Comparison of ENCODE assay signal across 1 cellular context in the genomic region with DNA sequence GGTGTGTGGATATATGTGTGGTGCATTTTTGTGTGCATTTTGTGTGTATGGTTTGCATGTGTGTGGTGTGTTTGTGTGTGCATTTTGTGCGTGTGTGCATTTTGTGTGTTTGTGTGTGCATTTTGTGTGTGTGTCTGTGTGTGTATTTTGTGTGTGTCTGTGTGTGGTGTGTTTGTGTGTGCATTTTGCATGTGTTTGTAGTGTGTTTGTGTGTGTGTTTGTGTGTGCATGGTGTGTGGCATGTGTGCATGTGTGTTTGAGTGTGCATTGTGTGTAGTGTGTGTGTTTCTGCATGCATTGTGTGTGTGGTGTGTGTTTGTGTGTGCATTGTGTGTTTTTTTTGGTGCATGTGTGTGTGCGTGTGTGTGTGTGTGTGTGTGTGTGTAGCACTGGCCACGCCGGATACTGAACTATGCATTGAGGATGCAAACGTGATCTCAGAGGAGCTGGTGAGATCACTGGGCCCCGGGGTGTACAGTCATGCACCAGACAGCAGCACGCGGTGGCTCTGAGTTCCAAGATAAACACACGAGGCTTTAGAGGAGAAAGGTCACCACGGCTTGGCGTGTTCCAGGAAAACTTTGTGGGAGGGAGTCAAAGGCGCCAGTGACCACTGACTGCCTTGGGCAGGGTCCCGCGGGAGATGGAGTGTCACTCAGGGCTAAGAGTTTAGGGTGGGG.
A peak's percentile ranks its signal among the peaks of the same experiment; 100 is the strongest.
TF ChIP-seq lines count a peak whose summit lies in the region.

No MANE protein-coding gene starts in this region.

TF ChIP-seq in HepG2, 621 proteins besides CTCF, POLR2A, EP300 and RAD21 (continued from another document and continues in another):
- TF ChIP-seq, protein P1, sequence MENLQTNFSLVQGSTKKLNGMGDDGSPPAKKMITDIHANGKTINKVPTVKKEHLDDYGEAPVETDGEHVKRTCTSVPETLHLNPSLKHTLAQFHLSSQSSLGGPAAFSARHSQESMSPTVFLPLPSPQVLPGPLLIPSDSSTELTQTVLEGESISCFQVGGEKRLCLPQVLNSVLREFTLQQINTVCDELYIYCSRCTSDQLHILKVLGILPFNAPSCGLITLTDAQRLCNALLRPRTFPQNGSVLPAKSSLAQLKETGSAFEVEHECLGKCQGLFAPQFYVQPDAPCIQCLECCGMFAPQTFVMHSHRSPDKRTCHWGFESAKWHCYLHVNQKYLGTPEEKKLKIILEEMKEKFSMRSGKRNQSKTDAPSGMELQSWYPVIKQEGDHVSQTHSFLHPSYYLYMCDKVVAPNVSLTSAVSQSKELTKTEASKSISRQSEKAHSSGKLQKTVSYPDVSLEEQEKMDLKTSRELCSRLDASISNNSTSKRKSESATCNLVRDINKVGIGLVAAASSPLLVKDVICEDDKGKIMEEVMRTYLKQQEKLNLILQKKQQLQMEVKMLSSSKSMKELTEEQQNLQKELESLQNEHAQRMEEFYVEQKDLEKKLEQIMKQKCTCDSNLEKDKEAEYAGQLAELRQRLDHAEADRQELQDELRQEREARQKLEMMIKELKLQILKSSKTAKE (CRISPR knock-in tag; IDR thresholded peaks at IDR 0.05; ENCODE audit: borderline replicate concordance), result peak; percentile 60
- TF ChIP-seq STAG1 (CRISPR knock-in tag; IDR thresholded peaks at IDR 0.05) (peak; percentile 6; the same call in 1 of the 2 replicates), TMF1 (CRISPR knock-in tag; IDR thresholded peaks at IDR 0.05; ENCODE audit: low read depth) (no peak), NR2F2 (IDR thresholded peaks at IDR 0.05; ENCODE audit: borderline replicate concordance, low read depth) (peak; percentile 49), ZMYM4 (CRISPR knock-in tag; IDR thresholded peaks at IDR 0.05) (peak; percentile 45; the same call in 1 of the 2 replicates), TAF15 (IDR thresholded peaks at IDR 0.05; ENCODE audit: low read depth, low read length, poor library complexity, severe bottlenecking) (no peak), NR2F6 (IDR thresholded peaks at IDR 0.05) (peak; percentile 74), NR2F6 (CRISPR knock-in tag; IDR thresholded peaks at IDR 0.05) (peak; percentile 79), CAMTA2 (CRISPR knock-in tag; IDR thresholded peaks at IDR 0.05; ENCODE audit: borderline replicate concordance) (no peak), ATM (IDR thresholded peaks at IDR 0.05; ENCODE audit: borderline replicate concordance) (no peak), PPARG (CRISPR knock-in tag; conservative IDR thresholded peaks at IDR 0.05) (peak; percentile 97), SRY (CRISPR knock-in tag; IDR thresholded peaks at IDR 0.05) (peak; percentile 92), ARNT (IDR thresholded peaks at IDR 0.05) (0 out of 2 replicates have a peak, but pooled peaks have one; percentile 59), ZNF350 (CRISPR knock-in tag; IDR thresholded peaks at IDR 0.05; ENCODE audit: borderline replicate concordance, low read depth) (peak; percentile 52; the same call in 1 of the 2 replicates), SAP130 (CRISPR knock-in tag; IDR thresholded peaks at IDR 0.05; ENCODE audit: low read depth) (peak; percentile 47), ZNF441 (CRISPR knock-in tag; IDR thresholded peaks at IDR 0.05; ENCODE audit: borderline replicate concordance) (peak; percentile 46; the same call in 1 of the 2 replicates), NR1H2 (CRISPR knock-in tag; IDR thresholded peaks at IDR 0.05; ENCODE audit: borderline replicate concordance, low read depth) (0 out of 2 replicates have a peak, but pooled peaks have one; percentile 11), ZNF616 (CRISPR knock-in tag; IDR thresholded peaks at IDR 0.05; ENCODE audit: low read depth) (no peak), ZBTB7A (CRISPR knock-in tag; IDR thresholded peaks at IDR 0.05) (no peak), NFYC (CRISPR knock-in tag; IDR thresholded peaks at IDR 0.05) (no peak), SNRNP70 (IDR thresholded peaks at IDR 0.05; ENCODE audit: low read depth, low read length) (no peak), PHF21A (CRISPR knock-in tag; IDR thresholded peaks at IDR 0.05) (peak; percentile 34; the same call in 1 of the 2 replicates), DMAP1 (CRISPR knock-in tag; IDR thresholded peaks at IDR 0.05) (peak; percentile 52; the same call in 1 of the 2 replicates), BCL6 (CRISPR knock-in tag; IDR thresholded peaks at IDR 0.05) (peak; percentile 92), ZBTB7B (CRISPR knock-in tag; IDR thresholded peaks at IDR 0.05) (0 out of 2 replicates have a peak, but pooled peaks have one; percentile 30), ZNF883 (CRISPR knock-in tag; IDR thresholded peaks at IDR 0.05; ENCODE audit: not compliant biosample characterization) (no peak), HMG20A (CRISPR knock-in tag; IDR thresholded peaks at IDR 0.05; ENCODE audit: borderline replicate concordance) (peak; percentile 69; the same call in 1 of the 2 replicates), ZNF430 (CRISPR knock-in tag; IDR thresholded peaks at IDR 0.05) (peak; percentile 65; the same call in 1 of the 2 replicates), SSRP1 (CRISPR knock-in tag; IDR thresholded peaks at IDR 0.05) (no peak), PHB2 (IDR thresholded peaks at IDR 0.05; ENCODE audit: partially characterized antibody) (no peak), ZNF674 (CRISPR knock-in tag; IDR thresholded peaks at IDR 0.05; ENCODE audit: low read depth) (no peak), ZNF619 (CRISPR knock-in tag; IDR thresholded peaks at IDR 0.05) (0 out of 2 replicates have a peak, but pooled peaks have one; percentile 4), ATF7-NPFF (CRISPR knock-in tag; IDR thresholded peaks at IDR 0.05; ENCODE audit: low read depth) (peak; percentile 54; the same call in 1 of the 2 replicates)
- TF ChIP-seq, protein P2, sequence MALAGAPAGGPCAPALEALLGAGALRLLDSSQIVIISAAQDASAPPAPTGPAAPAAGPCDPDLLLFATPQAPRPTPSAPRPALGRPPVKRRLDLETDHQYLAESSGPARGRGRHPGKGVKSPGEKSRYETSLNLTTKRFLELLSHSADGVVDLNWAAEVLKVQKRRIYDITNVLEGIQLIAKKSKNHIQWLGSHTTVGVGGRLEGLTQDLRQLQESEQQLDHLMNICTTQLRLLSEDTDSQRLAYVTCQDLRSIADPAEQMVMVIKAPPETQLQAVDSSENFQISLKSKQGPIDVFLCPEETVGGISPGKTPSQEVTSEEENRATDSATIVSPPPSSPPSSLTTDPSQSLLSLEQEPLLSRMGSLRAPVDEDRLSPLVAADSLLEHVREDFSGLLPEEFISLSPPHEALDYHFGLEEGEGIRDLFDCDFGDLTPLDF (CRISPR knock-in tag; IDR thresholded peaks at IDR 0.05), result no peak
- TF ChIP-seq, protein P3, sequence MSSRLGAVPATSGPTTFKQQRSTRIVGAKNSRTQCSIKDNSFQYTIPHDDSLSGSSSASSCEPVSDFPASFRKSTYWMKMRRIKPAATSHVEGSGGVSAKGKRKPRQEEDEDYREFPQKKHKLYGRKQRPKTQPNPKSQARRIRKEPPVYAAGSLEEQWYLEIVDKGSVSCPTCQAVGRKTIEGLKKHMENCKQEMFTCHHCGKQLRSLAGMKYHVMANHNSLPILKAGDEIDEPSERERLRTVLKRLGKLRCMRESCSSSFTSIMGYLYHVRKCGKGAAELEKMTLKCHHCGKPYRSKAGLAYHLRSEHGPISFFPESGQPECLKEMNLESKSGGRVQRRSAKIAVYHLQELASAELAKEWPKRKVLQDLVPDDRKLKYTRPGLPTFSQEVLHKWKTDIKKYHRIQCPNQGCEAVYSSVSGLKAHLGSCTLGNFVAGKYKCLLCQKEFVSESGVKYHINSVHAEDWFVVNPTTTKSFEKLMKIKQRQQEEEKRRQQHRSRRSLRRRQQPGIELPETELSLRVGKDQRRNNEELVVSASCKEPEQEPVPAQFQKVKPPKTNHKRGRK (CRISPR knock-in tag; IDR thresholded peaks at IDR 0.05), result 0 out of 2 replicates have a peak, but pooled peaks have one; percentile 39
- TF ChIP-seq, protein P4, sequence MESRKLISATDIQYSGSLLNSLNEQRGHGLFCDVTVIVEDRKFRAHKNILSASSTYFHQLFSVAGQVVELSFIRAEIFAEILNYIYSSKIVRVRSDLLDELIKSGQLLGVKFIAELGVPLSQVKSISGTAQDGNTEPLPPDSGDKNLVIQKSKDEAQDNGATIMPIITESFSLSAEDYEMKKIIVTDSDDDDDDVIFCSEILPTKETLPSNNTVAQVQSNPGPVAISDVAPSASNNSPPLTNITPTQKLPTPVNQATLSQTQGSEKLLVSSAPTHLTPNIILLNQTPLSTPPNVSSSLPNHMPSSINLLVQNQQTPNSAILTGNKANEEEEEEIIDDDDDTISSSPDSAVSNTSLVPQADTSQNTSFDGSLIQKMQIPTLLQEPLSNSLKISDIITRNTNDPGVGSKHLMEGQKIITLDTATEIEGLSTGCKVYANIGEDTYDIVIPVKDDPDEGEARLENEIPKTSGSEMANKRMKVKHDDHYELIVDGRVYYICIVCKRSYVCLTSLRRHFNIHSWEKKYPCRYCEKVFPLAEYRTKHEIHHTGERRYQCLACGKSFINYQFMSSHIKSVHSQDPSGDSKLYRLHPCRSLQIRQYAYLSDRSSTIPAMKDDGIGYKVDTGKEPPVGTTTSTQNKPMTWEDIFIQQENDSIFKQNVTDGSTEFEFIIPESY (CRISPR knock-in tag; IDR thresholded peaks at IDR 0.05), result 0 out of 2 replicates have a peak, but pooled peaks have one; percentile 7
- TF ChIP-seq, protein P5, sequence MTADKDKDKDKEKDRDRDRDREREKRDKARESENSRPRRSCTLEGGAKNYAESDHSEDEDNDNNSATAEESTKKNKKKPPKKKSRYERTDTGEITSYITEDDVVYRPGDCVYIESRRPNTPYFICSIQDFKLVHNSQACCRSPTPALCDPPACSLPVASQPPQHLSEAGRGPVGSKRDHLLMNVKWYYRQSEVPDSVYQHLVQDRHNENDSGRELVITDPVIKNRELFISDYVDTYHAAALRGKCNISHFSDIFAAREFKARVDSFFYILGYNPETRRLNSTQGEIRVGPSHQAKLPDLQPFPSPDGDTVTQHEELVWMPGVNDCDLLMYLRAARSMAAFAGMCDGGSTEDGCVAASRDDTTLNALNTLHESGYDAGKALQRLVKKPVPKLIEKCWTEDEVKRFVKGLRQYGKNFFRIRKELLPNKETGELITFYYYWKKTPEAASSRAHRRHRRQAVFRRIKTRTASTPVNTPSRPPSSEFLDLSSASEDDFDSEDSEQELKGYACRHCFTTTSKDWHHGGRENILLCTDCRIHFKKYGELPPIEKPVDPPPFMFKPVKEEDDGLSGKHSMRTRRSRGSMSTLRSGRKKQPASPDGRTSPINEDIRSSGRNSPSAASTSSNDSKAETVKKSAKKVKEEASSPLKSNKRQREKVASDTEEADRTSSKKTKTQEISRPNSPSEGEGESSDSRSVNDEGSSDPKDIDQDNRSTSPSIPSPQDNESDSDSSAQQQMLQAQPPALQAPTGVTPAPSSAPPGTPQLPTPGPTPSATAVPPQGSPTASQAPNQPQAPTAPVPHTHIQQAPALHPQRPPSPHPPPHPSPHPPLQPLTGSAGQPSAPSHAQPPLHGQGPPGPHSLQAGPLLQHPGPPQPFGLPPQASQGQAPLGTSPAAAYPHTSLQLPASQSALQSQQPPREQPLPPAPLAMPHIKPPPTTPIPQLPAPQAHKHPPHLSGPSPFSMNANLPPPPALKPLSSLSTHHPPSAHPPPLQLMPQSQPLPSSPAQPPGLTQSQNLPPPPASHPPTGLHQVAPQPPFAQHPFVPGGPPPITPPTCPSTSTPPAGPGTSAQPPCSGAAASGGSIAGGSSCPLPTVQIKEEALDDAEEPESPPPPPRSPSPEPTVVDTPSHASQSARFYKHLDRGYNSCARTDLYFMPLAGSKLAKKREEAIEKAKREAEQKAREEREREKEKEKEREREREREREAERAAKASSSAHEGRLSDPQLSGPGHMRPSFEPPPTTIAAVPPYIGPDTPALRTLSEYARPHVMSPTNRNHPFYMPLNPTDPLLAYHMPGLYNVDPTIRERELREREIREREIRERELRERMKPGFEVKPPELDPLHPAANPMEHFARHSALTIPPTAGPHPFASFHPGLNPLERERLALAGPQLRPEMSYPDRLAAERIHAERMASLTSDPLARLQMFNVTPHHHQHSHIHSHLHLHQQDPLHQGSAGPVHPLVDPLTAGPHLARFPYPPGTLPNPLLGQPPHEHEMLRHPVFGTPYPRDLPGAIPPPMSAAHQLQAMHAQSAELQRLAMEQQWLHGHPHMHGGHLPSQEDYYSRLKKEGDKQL (CRISPR knock-in tag; IDR thresholded peaks at IDR 0.05; ENCODE audit: low read depth), result 0 out of 2 replicates have a peak, but pooled peaks have one; percentile 39
- TF ChIP-seq, protein P6, sequence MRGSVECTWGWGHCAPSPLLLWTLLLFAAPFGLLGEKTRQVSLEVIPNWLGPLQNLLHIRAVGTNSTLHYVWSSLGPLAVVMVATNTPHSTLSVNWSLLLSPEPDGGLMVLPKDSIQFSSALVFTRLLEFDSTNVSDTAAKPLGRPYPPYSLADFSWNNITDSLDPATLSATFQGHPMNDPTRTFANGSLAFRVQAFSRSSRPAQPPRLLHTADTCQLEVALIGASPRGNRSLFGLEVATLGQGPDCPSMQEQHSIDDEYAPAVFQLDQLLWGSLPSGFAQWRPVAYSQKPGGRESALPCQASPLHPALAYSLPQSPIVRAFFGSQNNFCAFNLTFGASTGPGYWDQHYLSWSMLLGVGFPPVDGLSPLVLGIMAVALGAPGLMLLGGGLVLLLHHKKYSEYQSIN (CRISPR knock-in tag; IDR thresholded peaks at IDR 0.05; ENCODE audit: borderline replicate concordance), result 0 out of 2 replicates have a peak, but pooled peaks have one; percentile 42
- TF ChIP-seq, protein P7, sequence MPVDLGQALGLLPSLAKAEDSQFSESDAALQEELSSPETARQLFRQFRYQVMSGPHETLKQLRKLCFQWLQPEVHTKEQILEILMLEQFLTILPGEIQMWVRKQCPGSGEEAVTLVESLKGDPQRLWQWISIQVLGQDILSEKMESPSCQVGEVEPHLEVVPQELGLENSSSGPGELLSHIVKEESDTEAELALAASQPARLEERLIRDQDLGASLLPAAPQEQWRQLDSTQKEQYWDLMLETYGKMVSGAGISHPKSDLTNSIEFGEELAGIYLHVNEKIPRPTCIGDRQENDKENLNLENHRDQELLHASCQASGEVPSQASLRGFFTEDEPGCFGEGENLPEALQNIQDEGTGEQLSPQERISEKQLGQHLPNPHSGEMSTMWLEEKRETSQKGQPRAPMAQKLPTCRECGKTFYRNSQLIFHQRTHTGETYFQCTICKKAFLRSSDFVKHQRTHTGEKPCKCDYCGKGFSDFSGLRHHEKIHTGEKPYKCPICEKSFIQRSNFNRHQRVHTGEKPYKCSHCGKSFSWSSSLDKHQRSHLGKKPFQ (CRISPR knock-in tag; IDR thresholded peaks at IDR 0.05; ENCODE audit: insufficient replicate concordance), result peak; percentile 64
- TF ChIP-seq, protein P8, sequence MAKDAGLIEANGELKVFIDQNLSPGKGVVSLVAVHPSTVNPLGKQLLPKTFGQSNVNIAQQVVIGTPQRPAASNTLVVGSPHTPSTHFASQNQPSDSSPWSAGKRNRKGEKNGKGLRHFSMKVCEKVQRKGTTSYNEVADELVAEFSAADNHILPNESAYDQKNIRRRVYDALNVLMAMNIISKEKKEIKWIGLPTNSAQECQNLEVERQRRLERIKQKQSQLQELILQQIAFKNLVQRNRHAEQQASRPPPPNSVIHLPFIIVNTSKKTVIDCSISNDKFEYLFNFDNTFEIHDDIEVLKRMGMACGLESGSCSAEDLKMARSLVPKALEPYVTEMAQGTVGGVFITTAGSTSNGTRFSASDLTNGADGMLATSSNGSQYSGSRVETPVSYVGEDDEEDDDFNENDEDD (CRISPR knock-in tag; IDR thresholded peaks at IDR 0.05; ENCODE audit: borderline replicate concordance), result peak; percentile 79; the same call in 1 of the 2 replicates
